Comparison of ENCODE assay signal across 8 cellular contexts in the genomic region with DNA sequence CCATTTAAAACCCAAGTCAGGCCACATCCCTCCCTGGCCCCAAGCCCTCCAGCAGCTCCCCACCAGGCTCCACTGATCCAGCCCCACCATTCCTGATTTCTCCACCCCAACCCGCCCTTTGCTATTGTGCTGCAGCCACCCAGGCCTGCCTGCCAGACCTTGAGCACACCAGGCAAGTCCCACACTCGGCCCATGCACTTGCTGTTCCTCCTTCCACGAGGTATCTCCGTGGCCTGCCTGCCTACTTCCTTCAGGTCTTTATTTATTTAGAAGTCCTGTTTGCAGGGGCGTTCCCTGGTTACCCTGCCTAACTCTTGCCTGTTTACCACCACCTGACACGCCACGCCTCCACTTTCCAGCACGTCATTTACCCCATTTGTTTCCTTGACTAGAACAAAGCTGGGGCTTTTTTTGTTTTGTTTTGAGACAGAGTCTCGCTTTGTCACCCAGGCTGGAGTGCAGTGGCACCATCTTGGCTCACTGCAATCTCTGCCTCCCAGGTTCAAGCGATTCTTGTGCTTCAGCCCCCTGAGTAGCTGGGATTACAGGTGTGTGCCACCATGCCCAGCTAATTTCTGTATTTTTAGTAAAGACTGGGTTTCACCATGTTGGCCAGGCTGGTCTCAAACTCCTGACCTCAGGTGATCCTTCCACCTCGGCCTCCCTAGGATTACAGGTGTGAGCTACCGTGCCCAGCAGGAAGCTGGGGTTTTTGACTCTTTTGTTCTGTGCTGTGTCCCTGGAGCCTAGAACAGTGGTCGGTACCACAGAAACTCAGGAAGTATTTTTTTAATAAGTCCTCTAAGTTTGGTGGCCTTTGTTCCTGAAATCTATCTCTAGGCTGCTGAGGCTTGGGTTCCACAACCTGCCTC. TPM values are rescaled to one million over a fixed set of nuclear protein-coding genes. Genes with fewer than 3 reads are reported as not detected.
DNase-seq lines count a peak whose midpoint lies in the region; ATAC-seq and TF ChIP-seq lines count a peak whose summit lies in the region.

No MANE protein-coding gene starts in this region.

- H3K36me3 Mint-ChIP-seq in glutamatergic neuron (ENCODE audit: unreplicated experiment): no peaks in the 10 kb centered on the region

- peaks cover 99% of the 10 kb centered on the region for H3K36me3 ChIP-seq in KOPT-K1 (ENCODE audit: insufficient read depth, low read length)

- peak; percentile 46 for ATAC-seq in GM21423 (IDR thresholded peaks at IDR 0.05; ENCODE audit: unreplicated experiment)

- no peaks in the 10 kb centered on the region for H3K9me3 ChIP-seq in KOPT-K1 (ENCODE audit: insufficient read depth, low read length, poor library complexity, severe bottlenecking)

- TF ChIP-seq CTCF in GM12865 (IDR thresholded peaks at IDR 0.05; ENCODE audit: insufficient read depth, low read depth, low read length, missing control alignments): no peak
- TF ChIP-seq CTCF in glutamatergic neuron (IDR thresholded peaks at IDR 0.05; ENCODE audit: partially characterized antibody, unreplicated experiment): no peak

- H3K9me3 Mint-ChIP-seq in glutamatergic neuron (ENCODE audit: unreplicated experiment): peaks cover 5% of the 10 kb centered on the region

- H3K27ac Mint-ChIP-seq in glutamatergic neuron (ENCODE audit: unreplicated experiment): peak overlapping the region; percentile 41

- peak overlapping the region; percentile 20 for H3K27ac ChIP-seq in KOPT-K1 (ENCODE audit: low read depth, low read length, poor library complexity, severe bottlenecking)

- no peaks in the 10 kb centered on the region for H3K4me1 Mint-ChIP-seq in glutamatergic neuron (ENCODE audit: low read depth, unreplicated experiment)

- no peak overlapping the region for H3K4me3 Mint-ChIP-seq in glutamatergic neuron (ENCODE audit: unreplicated experiment)

- peak overlapping the region; percentile 67 for H3K4me3 ChIP-seq in GM12865 (ENCODE audit: low read depth, low read length)

- peaks cover 1% of the 10 kb centered on the region for H3K27me3 Mint-ChIP-seq in glutamatergic neuron (ENCODE audit: unreplicated experiment)

- peak; percentile 98 for DNase-seq in GM12865 (ENCODE audit: low read depth)
- DNase-seq in activated CD8-positive, alpha-beta memory T cell treated with anti-CD3 and anti-CD28 coated beads, Interleukin-2, amount 50 U/mL, for 48 hours: peak; percentile 90
- DNase-seq in glutamatergic neuron: no peak
- DNase-seq in stimulated activated CD4-positive, alpha-beta T cell treated with anti-CD3 and anti-CD28 coated beads, TNF-alpha, amount 100 ng/mL, for 24 hours (ENCODE audit: low read depth in 3 of 3): peak; percentile 87 to 97 (median 94)
- no peak for DNase-seq in iPS-NIHi11 (ENCODE audit: low spot score)
- no peak for DNase-seq in SHP77 treated with DMSO at 0.1 percent for 48 hours (lab: John Stamatoyannopoulos, UW)

RNA-seq across cellular contexts. Expression of a gene that starts 6.7 kb away (rescaled TPM):
- 3.4 TPM for total RNA-seq in glutamatergic neuron (ENCODE audit: unreplicated experiment)

RNA-seq across cellular contexts. Expression of a gene that starts 13.6 kb away (rescaled TPM):
- 0.37 TPM for total RNA-seq in glutamatergic neuron (ENCODE audit: unreplicated experiment)

RNA-seq across cellular contexts. Expression of a gene that starts 25.3 kb away (rescaled TPM):
- not detected for total RNA-seq in glutamatergic neuron (ENCODE audit: unreplicated experiment)

RNA-seq across cellular contexts. Expression of a gene that starts 29.0 kb away (rescaled TPM):
- total RNA-seq in glutamatergic neuron (ENCODE audit: unreplicated experiment): 216 TPM

Comparison
In these comparisons a context has a peak if more than half of its experiments do, and no peak if none do; other contexts are left out.
1. DNase-seq: peak in GM12865 (single experiment), activated CD8-positive, alpha-beta memory T cell treated with anti-CD3 and anti-CD28 coated beads, Interleukin-2, amount 50 U/mL, for 48 hours (single experiment) and stimulated activated CD4-positive, alpha-beta T cell treated with anti-CD3 and anti-CD28 coated beads, TNF-alpha, amount 100 ng/mL, for 24 hours (3 of 3); none in glutamatergic neuron (single experiment), iPS-NIHi11 (single experiment) and SHP77 treated with DMSO at 0.1 percent for 48 hours (single experiment).